In genomic region chr3:40035177-40035576, GRCh38 we compare ENCODE assay signal across 25 cellular contexts.
DNase-seq lines count a peak whose midpoint lies in the region; ATAC-seq, FAIRE-seq and TF ChIP-seq lines count a peak whose summit lies in the region.
"Had no signal": no experiment of that assay in that cellular context is flagged by ENCODE, and none has a peak within 500 bp of the region (broad histone marks: within the 10 kb centered on the region; RNA-seq: fewer than 3 reads in every experiment).

No MANE protein-coding gene starts in this region.

- H3K4me1 ChIP-seq in astrocyte (ENCODE audit: insufficient read depth, low read length) (no peaks in the 10 kb centered on the region), foreskin keratinocyte (no peaks in the 10 kb centered on the region)
- H3K4me1 ChIP-seq: HAP-1 had no signal

- no peaks in the 10 kb centered on the region for H3K27me3 Mint-ChIP-seq in activated naive CD4-positive, alpha-beta T cell treated with anti-CD3 and anti-CD28 coated beads for 36 hours (ENCODE audit: low read depth)
- H3K27me3 Mint-ChIP-seq in HFFc6 (ENCODE audit: insufficient read depth) (peaks cover 10% of the 10 kb centered on the region; the same call in 1 of the 2 replicates), astrocyte (ENCODE audit: low read depth, unreplicated experiment) (no peaks in the 10 kb centered on the region)

- no peak overlapping the region for H3K4me3 ChIP-seq in astrocyte (ENCODE audit: insufficient read depth, low read depth, low read length)
- H3K4me3 ChIP-seq: GM12878, GM23338, HAP-1 had no signal

- H3K27me3 ChIP-seq in astrocyte (ENCODE audit: insufficient read depth, low read length) (peaks cover 7% of the 10 kb centered on the region), foreskin keratinocyte (no peaks in the 10 kb centered on the region)

- no peaks in the 10 kb centered on the region for H3K36me3 ChIP-seq in astrocyte (ENCODE audit: insufficient read depth, low read length)
- H3K36me3 ChIP-seq: HAP-1 had no signal

- no peaks in the 10 kb centered on the region for H3K36me3 Mint-ChIP-seq in activated naive CD4-positive, alpha-beta T cell treated with anti-CD3 and anti-CD28 coated beads for 36 hours (ENCODE audit: low read depth)
- H3K36me3 Mint-ChIP-seq in HFFc6 (ENCODE audit: low read depth) (peaks cover 5% of the 10 kb centered on the region), astrocyte (ENCODE audit: low read depth, unreplicated experiment) (no peaks in the 10 kb centered on the region)

- H3K4me2 ChIP-seq in astrocyte (ENCODE audit: low read length) = no peak overlapping the region
- H3K4me2 ChIP-seq: GM23338 had no signal

- no peak overlapping the region for H3K27ac Mint-ChIP-seq in activated naive CD4-positive, alpha-beta T cell treated with anti-CD3 and anti-CD28 coated beads for 36 hours
- H3K27ac Mint-ChIP-seq in HFFc6 (no peak overlapping the region), astrocyte (ENCODE audit: unreplicated experiment) (no peak overlapping the region)
- H3K27ac Mint-ChIP-seq: B cell, GM23338 had no signal

- H3K4me3 Mint-ChIP-seq in activated naive CD4-positive, alpha-beta T cell treated with anti-CD3 and anti-CD28 coated beads for 36 hours = no peak overlapping the region
- H3K4me3 Mint-ChIP-seq in HFFc6 = no peak overlapping the region
- H3K4me3 Mint-ChIP-seq in astrocyte (ENCODE audit: unreplicated experiment) = no peak overlapping the region
- H3K4me3 Mint-ChIP-seq: B cell, GM23338 had no signal

- H3K4me1 Mint-ChIP-seq in activated naive CD4-positive, alpha-beta T cell treated with anti-CD3 and anti-CD28 coated beads for 36 hours (ENCODE audit: low read depth) = no peaks in the 10 kb centered on the region
- peaks cover 12% of the 10 kb centered on the region for H3K4me1 Mint-ChIP-seq in HFFc6 (ENCODE audit: low read depth)
- no peaks in the 10 kb centered on the region for H3K4me1 Mint-ChIP-seq in astrocyte (ENCODE audit: low read depth, unreplicated experiment)
- H3K4me1 Mint-ChIP-seq: B cell had no signal

- no peak overlapping the region for H2AFZ ChIP-seq in astrocyte (ENCODE audit: low read depth, low read length)
- H2AFZ ChIP-seq: GM23338 had no signal

- peak; percentile 8 for DNase-seq in activated naive CD4-positive, alpha-beta T cell treated with anti-CD3 and anti-CD28 coated beads for 36 hours
- DNase-seq in activated naive CD4-positive, alpha-beta T cell (lab: John Stamatoyannopoulos, UW) = no peak
- DNase-seq in HFFc6 (peak; percentile 75), astrocyte (ENCODE audit: low read depth) (peak; percentile 39), foreskin keratinocyte (peak in 1 of 2 donors; percentile 39), HEK293T (ENCODE audit: extremely low spot score) (no peak)
- DNase-seq: 8988T, DMS53, IMR-90, MV-4-11, NCI-H1105 treated with DMSO at 0.1 percent for 48 hours, NCI-H2029 treated with DMSO at 0.1 percent for 48 hours, NCI-H2171, NCI-H345, NCI-H524 treated with DMSO at 0.1 percent for 48 hours, NCI-H82 had no signal

- H3K27ac ChIP-seq in astrocyte (ENCODE audit: low read depth, low read length) (no peak overlapping the region), foreskin keratinocyte (no peak overlapping the region)

- no peaks in the 10 kb centered on the region for H4K20me1 ChIP-seq in astrocyte (ENCODE audit: insufficient read depth, low read length)

- H3K9me3 Mint-ChIP-seq in activated naive CD4-positive, alpha-beta T cell treated with anti-CD3 and anti-CD28 coated beads for 36 hours = no peaks in the 10 kb centered on the region
- H3K9me3 Mint-ChIP-seq in HFFc6 (peaks cover 12% of the 10 kb centered on the region), astrocyte (ENCODE audit: unreplicated experiment) (no peaks in the 10 kb centered on the region)

- H3K79me2 ChIP-seq in astrocyte (ENCODE audit: insufficient read depth, low read length) = no peaks in the 10 kb centered on the region

- no peak for FAIRE-seq in astrocyte (lab: Jason Lieb, UNC)
- FAIRE-seq: D721Med, GM12878, HTR-8/SVneo had no signal

- no peaks in the 10 kb centered on the region for H3K9me3 ChIP-seq in astrocyte (ENCODE audit: insufficient read depth, low read depth, low read length)
- H3K9me3 ChIP-seq: HAP-1 had no signal

- TF ChIP-seq CTCF in HFFc6 (IDR thresholded peaks at IDR 0.05) = no peak
- TF ChIP-seq CTCF in astrocyte (IDR thresholded peaks at IDR 0.05; ENCODE audit: insufficient read depth, low read depth, low read length) = no peak
- no peak for TF ChIP-seq CTCF in foreskin keratinocyte (conservative IDR thresholded peaks at IDR 0.05)

- ATAC-seq in foreskin keratinocyte (peak; percentile 55), HG03520 (IDR thresholded peaks at IDR 0.05; ENCODE audit: unreplicated experiment) (no peak), HG02981 (IDR thresholded peaks at IDR 0.05; ENCODE audit: unreplicated experiment) (no peak)
- ATAC-seq: GM12878, GM23338, Panc1 had no signal

- no peak overlapping the region for H3K9ac ChIP-seq in astrocyte (ENCODE audit: low read length)

- POLR2A ChIA-PET in HEK293T (lab: Yijun Ruan, JAX) = no interaction called here

- intact Hi-C loops in activated naive CD4-positive, alpha-beta T cell treated with anti-CD3 and anti-CD28 coated beads for 36 hours (cut with micrococcal nuclease) = no loop called here

- CTCF ChIA-PET in activated naive CD4-positive, alpha-beta T cell treated with anti-CD3 and anti-CD28 coated beads for 36 hours (lab: Charles Lee) = no interaction called here
- CTCF ChIA-PET in HEK293T (lab: Yijun Ruan, JAX) = no interaction called here

TF ChIP-seq in HEK293T, 16 proteins besides CTCF, POLR2A, EP300 and RAD21:
- TF ChIP-seq ELF4 (IDR thresholded peaks at IDR 0.05) (no peak), CTBP1 (IDR thresholded peaks at IDR 0.05; ENCODE audit: borderline replicate concordance) (no peak), BHLHE40 (IDR thresholded peaks at IDR 0.05; ENCODE audit: borderline replicate concordance) (no peak), PKNOX1 (IDR thresholded peaks at IDR 0.05) (no peak), LEF1 (IDR thresholded peaks at IDR 0.05; ENCODE audit: borderline replicate concordance) (no peak)

Comparison
In these comparisons a context has a peak if more than half of its experiments do, and no peak if none do; other contexts are left out.
1. DNase-seq: peak in activated naive CD4-positive, alpha-beta T cell treated with anti-CD3 and anti-CD28 coated beads for 36 hours (single experiment), HFFc6 (single experiment) and astrocyte (single experiment); none in activated naive CD4-positive, alpha-beta T cell (0 of 4) and HEK293T (single experiment).